ENCODE assay signal across 34 cellular contexts in the genomic region with DNA sequence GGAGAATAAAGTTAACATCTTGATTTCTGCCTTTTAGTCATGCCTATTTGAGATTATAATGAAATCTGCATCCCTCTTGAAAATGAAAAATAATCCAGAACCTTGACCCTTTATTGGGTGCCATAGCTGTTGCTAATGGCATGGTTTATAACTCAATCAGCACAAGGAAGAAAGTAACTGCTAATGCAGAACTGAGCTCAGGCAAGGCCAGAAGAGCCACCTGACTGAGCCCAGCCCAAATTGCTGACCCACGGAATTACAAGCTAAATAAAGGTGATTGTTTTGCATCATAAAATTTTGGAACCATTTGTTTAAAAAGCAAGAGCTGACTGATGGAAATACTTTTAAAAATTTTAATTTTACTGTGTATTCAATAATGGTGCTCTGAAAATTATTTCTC.
"Had no signal": no experiment of that assay in that cellular context is flagged by ENCODE, and none has a peak within 500 bp of the region (broad histone marks: within the 10 kb centered on the region; RNA-seq: fewer than 3 reads in every experiment).

No MANE protein-coding gene starts in this region.

- H3K36me3 ChIP-seq: MG63 had no signal

- H3K9me3 ChIP-seq: MG63 had no signal

- H3K4me3 ChIP-seq: MG63 had no signal

- DNase-seq: Karpas-422, Kasumi-1, MG63, MM.1S, MV-4-11, NCI-H1048, NCI-H1092, NCI-H1092 treated with DMSO at 0.1 percent for 48 hours, NCI-H1105, NCI-H1105 treated with DMSO at 0.1 percent for 48 hours, NCI-H1417, NCI-H1417 treated with DMSO at 0.1 percent for 48 hours, NCI-H1436, NCI-H1436 treated with DMSO at 0.1 percent for 48 hours, NCI-H146, NCI-H1694, NCI-H1694 treated with DMSO at 0.1 percent for 48 hours, NCI-H187, NCI-H187 treated with DMSO at 0.1 percent for 48 hours, NCI-H1930, NCI-H2029, NCI-H2029 treated with DMSO at 0.1 percent for 48 hours, NCI-H2081, NCI-H2081 treated with DMSO at 0.1 percent for 48 hours, NCI-H2107, NCI-H2171, NCI-H2171 treated with DMSO at 0.1 percent for 48 hours, NCI-H2227 treated with DMSO at 0.1 percent for 48 hours, NCI-H226, NCI-H345, NCI-H446, NCI-H446 treated with DMSO at 0.1 percent for 48 hours, NCI-H510A, NCI-H510A treated with DMSO at 0.1 percent for 48 hours had no signal

- H3K27me3 ChIP-seq: MG63 had no signal
